In genomic region chr12:121798807-121799174, GRCh38 we compare ENCODE assay signal across 8 cellular contexts. TPM values are rescaled to one million over a fixed set of nuclear protein-coding genes. Genes with fewer than 3 reads are reported as not detected.
A peak's percentile ranks its signal among the peaks of the same experiment; 100 is the strongest.
DNase-seq lines count a peak whose midpoint lies in the region; ATAC-seq and TF ChIP-seq lines count a peak whose summit lies in the region.

No MANE protein-coding gene starts in this region.

- H3K9me3 ChIP-seq in gastrocnemius medialis = no peaks in the 10 kb centered on the region

- DNase-seq in GM06990 (ENCODE audit: extremely low read depth, insufficient read length) = no peak
- DNase-seq in fibroblast of villous mesenchyme (ENCODE audit: low read depth) = no peak
- no peak for DNase-seq in gastrocnemius medialis
- DNase-seq in mesenteric fat pad (ENCODE audit: low spot score) = no peak
- DNase-seq in HT-29 (ENCODE audit: low spot score) = no peak

- H3K4me3 ChIP-seq in GM06990 (replicated peaks; ENCODE audit: low read depth, low read length) (peak overlapping the region; percentile 53), fibroblast of villous mesenchyme (ENCODE audit: low read depth, low read length) (peak overlapping the region; percentile 82), gastrocnemius medialis (peak overlapping the region; percentile 72 to 86 (median 78))

- peak overlapping the region; percentile 100 for H3K27ac ChIP-seq in VCaP
- H3K27ac ChIP-seq in gastrocnemius medialis = peak overlapping the region; percentile 97 to 100 (median 99)

- no peaks in the 10 kb centered on the region for H3K27me3 ChIP-seq in GM06990 (replicated peaks; ENCODE audit: control insufficient read depth, insufficient read depth, low read length)
- H3K27me3 ChIP-seq in gastrocnemius medialis = no peaks in the 10 kb centered on the region

- ATAC-seq in gastrocnemius medialis (no peak), GM18861 (IDR thresholded peaks at IDR 0.05; ENCODE audit: unreplicated experiment) (no peak), HG03280 (IDR thresholded peaks at IDR 0.05; ENCODE audit: unreplicated experiment) (no peak)

- no peak for TF ChIP-seq POLR2A in gastrocnemius medialis (IDR thresholded peaks at IDR 0.05)

- in situ Hi-C loops in gastrocnemius medialis (cut with MboI; ENCODE audit: low sequenced_read_pairs in 4 of 4) = loop anchor here in 3 of 4 donors (10.0 kb wide), 2 partner anchors 86 to 104 kb away; partner anchors contain the start of gene PSMD9 (in 3 of the 3)

- peaks cover 28% of the 10 kb centered on the region for H3K36me3 ChIP-seq in GM06990 (ENCODE audit: control insufficient read depth, insufficient read depth, low read length)
- no peaks in the 10 kb centered on the region for H3K36me3 ChIP-seq in gastrocnemius medialis

- TF ChIP-seq CTCF in GM06990 (IDR thresholded peaks at IDR 0.05; ENCODE audit: insufficient read depth, low read length, poor library complexity, severe bottlenecking) (no peak), VCaP (conservative IDR thresholded peaks at IDR 0.05) (no peak), fibroblast of villous mesenchyme (IDR thresholded peaks at IDR 0.05; ENCODE audit: insufficient read depth, low read depth, low read length) (no peak), gastrocnemius medialis (IDR thresholded peaks at IDR 0.05 in 4 of 5, conservative IDR thresholded peaks at IDR 0.05 in 1 of 5) (no peak)

- peaks cover 50 to 57% of the 10 kb centered on the region in 2 donors for H3K4me1 ChIP-seq in gastrocnemius medialis

- intact Hi-C loops in gastrocnemius medialis (cut with DNase I; ENCODE audit: low total_unique reads) = loop anchor here (5.0 kb wide), 2 partner anchors 171 to 224 kb away; partner anchors contain the start of genes BCL7A and ORAI1

RNA-seq across cellular contexts. Expression of gene SETD1B, which starts 5.0 kb away (rescaled TPM):
- total RNA-seq in fibroblast of villous mesenchyme (4.7 and 5.2 TPM in 2 replicates), gastrocnemius medialis (1 to 10 TPM; 2.2 to 9.3 (median 6.2) TPM), mesenteric fat pad (20.7 TPM)
- total RNA-seq in HT-29 (2014; rRNA removed; shearing (Covaris generic)) = 7.2 and 7.7 TPM in 2 replicates

RNA-seq across cellular contexts. Expression of gene RHOF, which starts 5.3 kb away (rescaled TPM):
- total RNA-seq in fibroblast of villous mesenchyme (9.0 and 11.7 TPM in 2 replicates), gastrocnemius medialis (1 to 10 TPM; 2.9 to 6.8 (median 4.1) TPM), mesenteric fat pad (6.1 TPM)
- total RNA-seq in HT-29 (2014; rRNA removed; shearing (Covaris generic)) = 35.1 and 37.2 TPM in 2 replicates

RNA-seq across cellular contexts. Expression of gene HPD, which starts 59.9 kb away (rescaled TPM):
- total RNA-seq in fibroblast of villous mesenchyme (not detected in 2 replicates), gastrocnemius medialis (1 to 10 TPM in 3 of 4 donors, not detected in 1; 2.0 to 5.0 (median 2.0) TPM), mesenteric fat pad (2.2 TPM)
- total RNA-seq in HT-29 (2014; rRNA removed; shearing (Covaris generic)) = not detected in 2 replicates
